In the genomic region with DNA sequence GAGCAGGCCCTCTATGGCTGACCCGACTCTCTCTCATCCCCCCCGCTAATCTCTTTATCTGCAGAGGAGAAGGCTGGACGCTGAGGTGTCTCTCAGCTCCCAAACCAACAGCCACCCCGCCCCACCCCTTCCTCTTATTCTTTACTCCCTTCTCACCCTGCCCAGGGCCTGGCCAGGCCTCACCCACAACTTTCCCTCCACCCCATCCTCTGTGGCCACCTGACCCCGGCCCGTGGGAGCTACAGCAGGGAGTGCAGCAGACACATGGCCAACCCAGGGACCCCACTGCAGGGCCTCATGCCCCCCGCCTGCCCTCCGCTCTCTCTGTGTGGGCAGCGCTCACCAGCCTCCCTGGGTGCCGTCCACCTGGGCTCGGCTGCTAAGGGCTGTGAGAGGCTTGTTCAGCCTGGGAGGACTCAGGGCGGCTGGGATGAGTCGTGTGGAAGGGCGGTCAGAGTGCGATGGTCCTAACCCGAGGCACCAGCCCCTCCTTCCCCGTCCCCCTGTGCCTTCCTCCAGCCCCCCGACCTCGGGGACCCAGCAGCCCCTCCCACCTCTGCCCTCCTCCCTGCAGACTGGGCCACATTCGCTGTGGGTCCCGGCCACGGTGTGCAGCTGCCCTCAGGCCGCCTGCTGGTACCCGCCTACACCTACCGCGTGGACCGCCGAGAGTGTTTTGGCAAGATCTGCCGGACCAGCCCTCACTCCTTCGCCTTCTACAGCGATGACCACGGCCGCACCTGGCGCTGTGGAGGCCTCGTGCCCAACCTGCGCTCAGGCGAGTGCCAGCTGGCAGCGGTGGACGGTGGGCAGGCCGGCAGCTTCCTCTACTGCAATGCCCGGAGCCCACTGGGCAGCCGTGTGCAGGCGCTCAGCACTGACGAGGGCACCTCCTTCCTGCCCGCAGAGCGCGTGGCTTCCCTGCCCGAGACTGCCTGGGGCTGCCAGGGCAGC, we compare ENCODE assay signal across 1 cellular context.
TF ChIP-seq lines count a peak whose summit lies in the region.

No MANE protein-coding gene starts in this region.

TF ChIP-seq in WTC11, 78 proteins besides CTCF, POLR2A, EP300 and RAD21 (continued from another document):
- TF ChIP-seq, protein P1, sequence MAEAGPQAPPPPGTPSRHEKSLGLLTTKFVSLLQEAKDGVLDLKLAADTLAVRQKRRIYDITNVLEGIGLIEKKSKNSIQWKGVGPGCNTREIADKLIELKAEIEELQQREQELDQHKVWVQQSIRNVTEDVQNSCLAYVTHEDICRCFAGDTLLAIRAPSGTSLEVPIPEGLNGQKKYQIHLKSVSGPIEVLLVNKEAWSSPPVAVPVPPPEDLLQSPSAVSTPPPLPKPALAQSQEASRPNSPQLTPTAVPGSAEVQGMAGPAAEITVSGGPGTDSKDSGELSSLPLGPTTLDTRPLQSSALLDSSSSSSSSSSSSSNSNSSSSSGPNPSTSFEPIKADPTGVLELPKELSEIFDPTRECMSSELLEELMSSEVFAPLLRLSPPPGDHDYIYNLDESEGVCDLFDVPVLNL (CRISPR knock-in tag; IDR thresholded peaks at IDR 0.05; ENCODE audit: borderline replicate concordance, low read depth): 0 out of 2 replicates have a peak, but pooled peaks have one; percentile 26
- no peak for TF ChIP-seq SMAD4 (CRISPR knock-in tag; IDR thresholded peaks at IDR 0.05)
- no peak for TF ChIP-seq TCF7 (CRISPR knock-in tag; IDR thresholded peaks at IDR 0.05; ENCODE audit: low read depth)
TF ChIP-seq in WTC11: peak in this region for 1.
